Comparison of ENCODE assay signal across 29 cellular contexts in genomic region chr14:32481707-32482106, GRCh38.
"Had no signal": no experiment of that assay in that cellular context is flagged by ENCODE, and none has a peak within 500 bp of the region (broad histone marks: within the 10 kb centered on the region; RNA-seq: fewer than 3 reads in every experiment).

No MANE protein-coding gene starts in this region.

- FAIRE-seq: colon, endometrium had no signal

- H3K4me2 ChIP-seq: hepatocyte had no signal

- H3K27me3 ChIP-seq: body of pancreas, gastroesophageal sphincter, hepatocyte, upper lobe of left lung, vagina had no signal

- ATAC-seq: activated T-cell treated with anti-CD3 and anti-CD28 coated beads, Interleukin-2, amount 50 U/mL, for 72 hours; body of pancreas; gastroesophageal sphincter; sciatic nerve; stimulated activated naive CD8-positive, alpha-beta T cell treated with anti-CD3 and anti-CD28 coated beads, Interleukin-15, Interleukin-2, amounts not matched to agents 100 U/mL and 50 U/mL, for 24 hours had no signal

- H3K9me3 Mint-ChIP-seq: activated T-cell treated with anti-CD3 and anti-CD28 coated beads, Interleukin-2, amount 50 U/mL, for 72 hours had no signal

- H3K4me1 Mint-ChIP-seq: nephron had no signal

- H3K9me3 ChIP-seq: body of pancreas, gastroesophageal sphincter, upper lobe of left lung, vagina had no signal

- H3K27me3 Mint-ChIP-seq: activated naive CD8-positive, alpha-beta T cell; progenitor cell of endocrine pancreas had no signal

- H2AFZ ChIP-seq: hepatocyte had no signal

- H3K36me3 ChIP-seq: gastroesophageal sphincter, left ventricle myocardium inferior, upper lobe of left lung, vagina had no signal

- H3K4me3 Mint-ChIP-seq: activated naive CD8-positive, alpha-beta T cell; activated T-cell treated with anti-CD3 and anti-CD28 coated beads, Interleukin-2, amount 50 U/mL, for 72 hours; nephron had no signal

- H3K27ac ChIP-seq: body of pancreas, hepatocyte, left ventricle myocardium inferior, skin epidermis, upper lobe of left lung, vagina had no signal

- H3K27ac Mint-ChIP-seq: activated naive CD8-positive, alpha-beta T cell; activated T-cell treated with anti-CD3 and anti-CD28 coated beads, Interleukin-2, amount 50 U/mL, for 72 hours; nephron had no signal

- H3K79me2 ChIP-seq: hepatocyte had no signal

- H3K4me1 ChIP-seq: body of pancreas, upper lobe of left lung, vagina had no signal

- H3K4me3 ChIP-seq: body of pancreas, gastroesophageal sphincter, hepatocyte, left ventricle myocardium inferior, lung, skin epidermis, upper lobe of left lung, vagina had no signal

- DNase-seq: activated CD4-positive, alpha-beta T cell treated with anti-CD3 and anti-CD28 coated beads for 4 hours; activated CD4-positive, alpha-beta T cell treated with anti-CD3 and anti-CD28 coated beads, Interleukin-2, amount 50 U/mL, for 4 hours; activated CD4-positive, CD25-positive, alpha-beta regulatory T cell; activated naive CD4-positive, alpha-beta T cell; activated T-cell treated with anti-CD3 and anti-CD28 coated beads for 4 hours; activated T-cell treated with anti-CD3 and anti-CD28 coated beads, Interleukin-2, amount 50 U/mL, for 72 hours; anterior cingulate cortex; body of pancreas; dermis blood vessel endothelial cell; effector CD8-positive, alpha-beta T cell; islet precursor cell; left ventricle myocardium inferior; mesendoderm; retina; stimulated activated CD4-positive, alpha-beta T cell treated with anti-CD3 and anti-CD28 coated beads, Interleukin-12 subunit alpha, Interleukin-12 subunit beta, amount 100 ng/mL, for 4 hours; stimulated activated CD4-positive, alpha-beta T cell treated with anti-CD3 and anti-CD28 coated beads, Interleukin-4, amount 100 ng/mL, for 1 hour; stimulated activated naive CD8-positive, alpha-beta T cell treated with anti-CD3 and anti-CD28 coated beads, Interleukin-15, Interleukin-2, amounts not matched to agents 100 U/mL and 50 U/mL, for 24 hours; upper lobe of left lung had no signal
